In the genomic region with DNA sequence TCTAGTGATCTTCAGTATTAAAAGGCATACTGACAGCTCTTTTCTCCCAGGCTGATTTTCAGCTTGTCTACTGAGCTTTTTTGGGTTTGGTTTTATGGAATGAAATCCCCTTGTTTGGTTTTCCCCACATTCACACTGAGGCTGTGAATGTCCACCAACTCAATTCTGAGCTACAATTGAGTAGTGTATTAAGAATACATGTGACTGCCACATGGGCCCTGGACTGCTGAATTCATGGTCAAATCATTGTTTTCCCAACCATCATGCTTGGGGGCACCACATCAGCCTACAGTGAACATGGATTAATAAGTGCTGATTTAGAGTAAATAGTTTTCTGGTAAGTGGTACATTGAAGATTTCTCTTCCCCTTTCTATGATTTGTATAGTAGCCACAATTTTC, we compare ENCODE assay signal across 8 cellular contexts.
"Had no signal": no experiment of that assay in that cellular context is flagged by ENCODE, and none has a peak within 500 bp of the region (broad histone marks: within the 10 kb centered on the region; RNA-seq: fewer than 3 reads in every experiment).

No MANE protein-coding gene starts in this region.

- H3K4me3 ChIP-seq: GM23248, HAP-1 had no signal

- H3K27ac ChIP-seq: GM23248, KMS-11 had no signal

- DNase-seq: GM23248, GOT3, H7, IMR-90, KBM-7 had no signal

- FAIRE-seq: HTR-8/SVneo had no signal
